8 cellular contexts compared by ENCODE assay signal in genomic region chr12:12267801-12268200, GRCh38. TPM values are rescaled to one million over a fixed set of nuclear protein-coding genes. Genes with fewer than 3 reads are reported as not detected.
DNase-seq lines count a peak whose midpoint lies in the region; ATAC-seq and TF ChIP-seq lines count a peak whose summit lies in the region.

No MANE protein-coding gene starts in this region.

- TF ChIP-seq POLR2A in suprapubic skin (IDR thresholded peaks at IDR 0.05), result no peak

- no peak for ATAC-seq in activated CD8-positive, alpha-beta T cell treated with anti-CD3 and anti-CD28 coated beads, Interleukin-2, amount 10 ng/mL, durations not matched to agents 7 days and 5 days
- ATAC-seq in HG03039 (IDR thresholded peaks at IDR 0.05; ENCODE audit: unreplicated experiment), result no peak

- no peak overlapping the region for H3K27ac Mint-ChIP-seq in activated CD8-positive, alpha-beta T cell treated with anti-CD3 and anti-CD28 coated beads, Interleukin-2, amount 10 ng/mL, durations not matched to agents 7 days and 5 days

- H3K4me3 Mint-ChIP-seq in activated CD8-positive, alpha-beta T cell treated with anti-CD3 and anti-CD28 coated beads, Interleukin-2, amount 10 ng/mL, durations not matched to agents 7 days and 5 days, result peak overlapping the region; percentile 74

- H4K20me1 ChIP-seq in BLaER1 treated with 17β-estradiol and CSF1 and Interleukin-3, amounts not matched to agents 10 nM and 100 nM, result peaks cover 0 to 35% (median 23%) of the 10 kb centered on the region in 11 experiments; a peak in 20 of 22 replicates

- POLR2A ChIA-PET in activated CD8-positive, alpha-beta T cell treated with anti-CD3 and anti-CD28 coated beads, Interleukin-2, amount 10 ng/mL, durations not matched to agents 7 days and 5 days (lab: Charles Lee), result no interaction called here

- peak overlapping the region; percentile 75 to 91 (median 85) for H3K4me3 ChIP-seq in BLaER1 treated with 17β-estradiol and CSF1 and Interleukin-3, amounts not matched to agents 10 nM and 100 nM
- peak overlapping the region; percentile 88 for H3K4me3 ChIP-seq in HFF-Myc (replicated peaks; ENCODE audit: low read depth, low read length)
- peak overlapping the region; percentile 88 for H3K4me3 ChIP-seq in iPS-20b (ENCODE audit: low read length)
- H3K4me3 ChIP-seq in suprapubic skin, result peak overlapping the region; percentile 57

- H3K27ac ChIP-seq in BLaER1 treated with 17β-estradiol and CSF1 and Interleukin-3, amounts not matched to agents 10 nM and 100 nM, result peak overlapping the region in 4 of 11 experiments; percentile 95 to 99 (median 96); a peak in 3 of 22 replicates
- H3K27ac ChIP-seq in iPS-20b (ENCODE audit: low read length) (no peak overlapping the region), suprapubic skin (no peak overlapping the region)

- no peaks in the 10 kb centered on the region for H3K36me3 ChIP-seq in BLaER1 treated with 17β-estradiol and CSF1 and Interleukin-3, amounts not matched to agents 10 nM and 100 nM
- no peaks in the 10 kb centered on the region for H3K36me3 ChIP-seq in iPS-20b (ENCODE audit: insufficient read depth, low read depth, low read length)
- no peaks in the 10 kb centered on the region for H3K36me3 ChIP-seq in suprapubic skin

- 0 out of 22 replicates have a peak, but pooled peaks cover 0 to under 1% (median 0%) of the 10 kb centered on the region in 11 experiments for H3K9me3 ChIP-seq in BLaER1 treated with 17β-estradiol and CSF1 and Interleukin-3, amounts not matched to agents 10 nM and 100 nM (replicated peaks in 1 of 11)
- H3K9me3 ChIP-seq in iPS-20b (ENCODE audit: insufficient read depth, low read depth, low read length) (no peaks in the 10 kb centered on the region), suprapubic skin (no peaks in the 10 kb centered on the region)

- no peaks in the 10 kb centered on the region for H3K36me3 Mint-ChIP-seq in activated CD8-positive, alpha-beta T cell treated with anti-CD3 and anti-CD28 coated beads, Interleukin-2, amount 10 ng/mL, durations not matched to agents 7 days and 5 days (ENCODE audit: low read depth)

- peak overlapping the region; percentile 78 to 99 (median 93) for H3K4me2 ChIP-seq in BLaER1 treated with 17β-estradiol and CSF1 and Interleukin-3, amounts not matched to agents 10 nM and 100 nM

- peak overlapping the region; percentile 94 to 99 (median 96); a peak in 20 of 22 replicates for H3K9ac ChIP-seq in BLaER1 treated with 17β-estradiol and CSF1 and Interleukin-3, amounts not matched to agents 10 nM and 100 nM
- peak overlapping the region; percentile 100 for H3K9ac ChIP-seq in iPS-20b (ENCODE audit: low read depth, low read length)

- no peaks in the 10 kb centered on the region for H3K9me3 Mint-ChIP-seq in activated CD8-positive, alpha-beta T cell treated with anti-CD3 and anti-CD28 coated beads, Interleukin-2, amount 10 ng/mL, durations not matched to agents 7 days and 5 days (ENCODE audit: insufficient read depth)

- peaks cover 20% of the 10 kb centered on the region for H3K4me1 Mint-ChIP-seq in activated CD8-positive, alpha-beta T cell treated with anti-CD3 and anti-CD28 coated beads, Interleukin-2, amount 10 ng/mL, durations not matched to agents 7 days and 5 days (ENCODE audit: low read depth)

- H3K27me3 ChIP-seq in BLaER1 treated with 17β-estradiol and CSF1 and Interleukin-3, amounts not matched to agents 10 nM and 100 nM, result no peaks in the 10 kb centered on the region
- no peaks in the 10 kb centered on the region for H3K27me3 ChIP-seq in iPS-20b (ENCODE audit: insufficient read depth, low read length)
- H3K27me3 ChIP-seq in suprapubic skin, result no peaks in the 10 kb centered on the region

- no peak for DNase-seq in HFF-Myc (ENCODE audit: extremely low read depth, low read depth)
- no peak for DNase-seq in activated CD8-positive, alpha-beta T cell treated with anti-CD3 and anti-CD28 coated beads, Interleukin-2, amount 10 ng/mL, durations not matched to agents 7 days and 5 days
- no peak for DNase-seq in suprapubic skin (ENCODE audit: low spot score in 2 of 2)
- no peak for DNase-seq in activated gamma-delta T cell treated with Interleukin-2 at 50 U/mL for 16 hours
- no peak for DNase-seq in CD1c-positive myeloid dendritic cell (ENCODE audit: extremely low spot score)

- TF ChIP-seq CTCF in HFF-Myc (IDR thresholded peaks at IDR 0.05; ENCODE audit: low read depth, low read length, missing control alignments) (no peak), suprapubic skin (IDR thresholded peaks at IDR 0.05) (no peak)

- WGBS in suprapubic skin, result 34% methylated on average over 5 of the region's 5 CpGs

- H3K4me1 ChIP-seq in BLaER1 treated with 17β-estradiol and CSF1 and Interleukin-3, amounts not matched to agents 10 nM and 100 nM, result peaks cover 8 to 27% (median 23%) of the 10 kb centered on the region in 10 experiments
- H3K4me1 ChIP-seq in iPS-20b (ENCODE audit: insufficient read depth, low read length), result peaks cover 11% of the 10 kb centered on the region; the same call in 1 of the 2 replicates
- peaks cover 31% of the 10 kb centered on the region for H3K4me1 ChIP-seq in suprapubic skin

- no peak for TF ChIP-seq EP300 in suprapubic skin (IDR thresholded peaks at IDR 0.05)

- CTCF ChIA-PET in activated CD8-positive, alpha-beta T cell treated with anti-CD3 and anti-CD28 coated beads, Interleukin-2, amount 10 ng/mL, durations not matched to agents 7 days and 5 days (lab: Charles Lee), result interaction anchor here (1.1 to 1.5 kb wide), 2 partner anchors 23 to 66 kb away, joined by 3 read pairs; no protein-coding TSS in a partner anchor

- peaks cover 49% of the 10 kb centered on the region for H3K27me3 Mint-ChIP-seq in activated CD8-positive, alpha-beta T cell treated with anti-CD3 and anti-CD28 coated beads, Interleukin-2, amount 10 ng/mL, durations not matched to agents 7 days and 5 days (ENCODE audit: low read depth)

RNA-seq across cellular contexts. Expression of gene LRP6, which starts 1.0 kb away (rescaled TPM):
- under 1 TPM; 0.08 to 0.37 TPM for total RNA-seq in activated CD8-positive, alpha-beta T cell treated with anti-CD3 and anti-CD28 coated beads, Interleukin-2, amount 10 ng/mL, durations not matched to agents 7 days and 5 days
- 10 to 100 TPM; 13.3 to 39.9 (median 33.9) TPM for total RNA-seq in suprapubic skin

Comparison
In these comparisons a context has a peak if more than half of its experiments do, and no peak if none do; other contexts are left out.
1. RNA of gene LRP6, which starts 1.0 kb away (total RNA-seq): 13.3 to 39.9 TPM in suprapubic skin; 0.08 to 0.37 TPM in activated CD8-positive, alpha-beta T cell treated with anti-CD3 and anti-CD28 coated beads, Interleukin-2, amount 10 ng/mL, durations not matched to agents 7 days and 5 days; every median in the first group is over 10 times any median in the second.
2. Peak in every context shown above with its lines, with median percentiles within 50 percentile points of each other: H3K4me3 ChIP-seq.